22 cellular contexts compared by ENCODE assay signal in the genomic region with DNA sequence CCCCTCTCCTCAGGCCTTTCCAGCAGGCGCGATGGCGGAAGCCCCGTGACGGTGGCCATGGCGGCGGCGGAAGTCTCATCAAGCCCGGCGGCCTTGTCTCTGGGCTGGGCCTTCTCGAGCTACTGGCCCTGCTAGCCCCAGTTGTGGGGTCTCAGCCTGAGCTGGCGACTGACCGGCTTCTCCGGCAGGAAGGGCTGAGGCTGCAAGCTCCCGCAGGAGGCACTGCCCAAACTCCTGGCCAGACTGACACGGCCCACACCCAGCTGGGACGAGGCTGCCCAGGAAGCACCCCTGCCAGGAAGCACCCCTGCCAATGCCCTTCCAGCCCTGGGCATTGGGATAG.
"Had no signal": no experiment of that assay in that cellular context is flagged by ENCODE, and none has a peak within 500 bp of the region (broad histone marks: within the 10 kb centered on the region; RNA-seq: fewer than 3 reads in every experiment).

No MANE protein-coding gene starts in this region.

- H3K27me3 ChIP-seq: heart left ventricle, neutrophil, uterus had no signal

- H3K9me3 ChIP-seq: heart left ventricle, neutrophil, thoracic aorta, uterus had no signal

- FAIRE-seq: endothelial cell of umbilical vein, frontal cortex had no signal

- H3K4me3 Mint-ChIP-seq: endodermal cell; naive thymus-derived CD4-positive, alpha-beta T cell; nephron progenitor cell; stimulated activated naive B cell treated with anti-CD40 and anti-IgM and Interleukin-4, amounts not matched to agents 10 μg/mL and 1 μg/mL and 100 μg/mL, for 72 hours; stimulated activated naive CD8-positive, alpha-beta T cell treated with anti-CD3 and anti-CD28 coated beads, Interleukin-15, amount 100 ng/mL, for 72 hours; type B pancreatic cell had no signal

- H3K9me3 Mint-ChIP-seq: endodermal cell; nephron progenitor cell; stimulated activated naive B cell treated with anti-CD40 and anti-IgM and Interleukin-4, amounts not matched to agents 10 μg/mL and 1 μg/mL and 100 μg/mL, for 72 hours; stimulated activated naive CD8-positive, alpha-beta T cell treated with anti-CD3 and anti-CD28 coated beads, Interleukin-15, amount 100 ng/mL, for 72 hours; type B pancreatic cell had no signal

- H3K27ac Mint-ChIP-seq: endodermal cell; naive thymus-derived CD4-positive, alpha-beta T cell; stimulated activated naive B cell treated with anti-CD40 and anti-IgM and Interleukin-4, amounts not matched to agents 10 μg/mL and 1 μg/mL and 100 μg/mL, for 72 hours; stimulated activated naive CD8-positive, alpha-beta T cell treated with anti-CD3 and anti-CD28 coated beads, Interleukin-15, amount 100 ng/mL, for 72 hours had no signal

- H3K27me3 Mint-ChIP-seq: stimulated activated naive CD8-positive, alpha-beta T cell treated with anti-CD3 and anti-CD28 coated beads, Interleukin-15, amount 100 ng/mL, for 72 hours; type B pancreatic cell had no signal

- H3K4me1 ChIP-seq: uterus had no signal

- H3K36me3 Mint-ChIP-seq: naive thymus-derived CD4-positive, alpha-beta T cell; stimulated activated naive B cell treated with anti-CD40 and anti-IgM and Interleukin-4, amounts not matched to agents 10 μg/mL and 1 μg/mL and 100 μg/mL, for 72 hours; type B pancreatic cell had no signal

- H3K4me3 ChIP-seq: heart left ventricle, lung, thoracic aorta, uterus had no signal

- H3K27ac ChIP-seq: heart left ventricle, neutrophil, thoracic aorta, uterus had no signal

- DNase-seq: effector CD4-positive, alpha-beta T cell; endodermal cell; hippocampal formation; left colon; left ventricle myocardium superior; mesendoderm; naive thymus-derived CD4-positive, alpha-beta T cell; nephron progenitor cell; posterior cingulate gyrus; stimulated activated CD4-positive, alpha-beta T cell treated with anti-CD3 and anti-CD28 coated beads, Interleukin-2, amount 100 ng/mL, for 24 hours; stimulated activated CD4-positive, alpha-beta T cell treated with anti-CD3 and anti-CD28 coated beads, Interleukin-4, amount 100 ng/mL, for 4 hours; stimulated activated naive B cell treated with anti-CD40 and anti-IgM and Interleukin-4, amounts not matched to agents 10 μg/mL and 1 μg/mL and 100 μg/mL, for 72 hours; stimulated activated naive CD8-positive, alpha-beta T cell treated with anti-CD3 and anti-CD28 coated beads, Interleukin-15, amount 100 ng/mL, for 72 hours; uterus had no signal

- H3K36me3 ChIP-seq: heart left ventricle, neutrophil, thoracic aorta, uterus had no signal

- ATAC-seq: left colon; left ventricle myocardium superior; naive thymus-derived CD4-positive, alpha-beta T cell; sciatic nerve; stimulated activated naive B cell treated with anti-CD40 and anti-IgM and Interleukin-4, amounts not matched to agents 10 μg/mL and 1 μg/mL and 100 μg/mL, for 72 hours; stimulated activated naive CD8-positive, alpha-beta T cell treated with anti-CD3 and anti-CD28 coated beads, Interleukin-15, amount 100 ng/mL, for 72 hours had no signal
